ENCODE assay signal across 8 cellular contexts in genomic region chr17:81961087-81961514, GRCh38. TPM values are rescaled to one million over a fixed set of nuclear protein-coding genes. Genes with fewer than 3 reads are reported as not detected.
A peak's percentile ranks its signal among the peaks of the same experiment; 100 is the strongest.
DNase-seq lines count a peak whose midpoint lies in the region; ATAC-seq and TF ChIP-seq lines count a peak whose summit lies in the region.

Gene NOTUM, minus strand, starts transcription at chr17:81961187. Its CDS starts 278 bp downstream, at chr17:81960909.

- POLR2A ChIA-PET in SK-N-SH (lab: Yijun Ruan, JAX) = interaction anchor here (0.9 to 2.3 kb wide), 3 partner anchors 52 to 77 kb away, joined by 3 to 41 read pairs (median 6); partner anchors contain the start of genes CENPX, DCXR and LRRC45

- H3K27me3 ChIP-seq in left ventricle myocardium inferior (ENCODE audit: low read depth) (peaks cover 96% of the 10 kb centered on the region), SK-N-SH (ENCODE audit: insufficient read depth) (peaks cover 18% of the 10 kb centered on the region), iPS DF 6.9 (ENCODE audit: control insufficient read depth, insufficient read depth, low read length) (peaks cover 37% of the 10 kb centered on the region)

- H3K4me2 ChIP-seq in SK-N-SH = peak within 1 kb of the TSS; percentile 72

- H3K79me2 ChIP-seq in SK-N-SH (ENCODE audit: insufficient read depth) = no peaks in the 10 kb centered on the region

- no peaks in the 10 kb centered on the region for H4K20me1 ChIP-seq in SK-N-SH (ENCODE audit: insufficient read depth)

- H3K4me3 ChIP-seq in left ventricle myocardium inferior (peak within 1 kb of the TSS; percentile 64), SK-N-SH (ENCODE audit: low read depth in 2 of 2, low read length in 1 of 2) (peak within 1 kb of the TSS in 1 of 2 experiments; percentile 40; a peak in 2 of 4 replicates), iPS DF 6.9 (ENCODE audit: low read length) (peak within 1 kb of the TSS; percentile 40; the same call in 1 of the 2 replicates), urinary bladder (ENCODE audit: low read depth, low read length) (peak within 1 kb of the TSS; percentile 37)

- no peaks in the 10 kb centered on the region for H3K9me2 ChIP-seq in SK-N-SH

- no peak for ATAC-seq in Right ventricle myocardium inferior
- ATAC-seq in HG02571 (IDR thresholded peaks at IDR 0.05; ENCODE audit: unreplicated experiment) = no peak
- ATAC-seq in GM21360 (IDR thresholded peaks at IDR 0.05; ENCODE audit: unreplicated experiment) = no peak
- ATAC-seq in HG03469 (IDR thresholded peaks at IDR 0.05; ENCODE audit: unreplicated experiment) = no peak

- TF ChIP-seq EP300 in SK-N-SH (IDR thresholded peaks at IDR 0.05; ENCODE audit: borderline replicate concordance in 1 of 2, low read depth in 1 of 2, low read length in 1 of 2) = no peak

- WGBS in SK-N-SH (ENCODE audit: low lambda C conversion rate) = 1% methylated on average over 24 of the region's 66 CpGs
- WGBS in iPS DF 6.9 (ENCODE audit: insufficient coverage, insufficient read length) = no CpG with 5 or more reads among the region's 66 CpGs
- under 1% methylated on average over 62 of the region's 66 CpGs for WGBS in urinary bladder

- H2AFZ ChIP-seq in SK-N-SH (ENCODE audit: low read depth) = peak within 1 kb of the TSS; percentile 51; the same call in 1 of the 2 replicates

- H3K9me3 ChIP-seq in left ventricle myocardium inferior (replicated peaks) (no peaks in the 10 kb centered on the region), SK-N-SH (no peaks in the 10 kb centered on the region), iPS DF 6.9 (ENCODE audit: control insufficient read depth, insufficient read depth, low read length) (no peaks in the 10 kb centered on the region)

- CTCF ChIA-PET in SK-N-SH (lab: Yijun Ruan, JAX) = interaction anchor here (1.4 to 14.5 kb wide), 18 partner anchors 7 to 244 kb away, joined by 4 to 1216 read pairs (median 33); partner anchors contain the start of genes ARHGDIA, ASPSCR1, CENPX and DCXR

- H3K9ac ChIP-seq in SK-N-SH = no peak within 1 kb of the TSS

- peaks cover 13% of the 10 kb centered on the region for H3F3A ChIP-seq in SK-N-SH (replicated peaks; ENCODE audit: insufficient read depth)

- intact Hi-C loops in left ventricle myocardium inferior (cut with micrococcal nuclease) (loop anchor here (10.0 kb wide), 1 partner anchor 184 kb away; no protein-coding TSS in a partner anchor), Right ventricle myocardium inferior (cut with DNase I) (no loop called here)

- H3K4me1 ChIP-seq in left ventricle myocardium inferior = peaks cover 25% of the 10 kb centered on the region
- peaks cover 0 to 26% of the 10 kb centered on the region in 2 experiments; a peak in 1 of 4 replicates for H3K4me1 ChIP-seq in SK-N-SH (ENCODE audit: control insufficient read depth in 1 of 2, insufficient read depth in 2 of 2, low read depth in 1 of 2, low read length in 1 of 2)
- H3K4me1 ChIP-seq in iPS DF 6.9 (ENCODE audit: control insufficient read depth, insufficient read depth, low read length) = peaks cover under 1% of the 10 kb centered on the region; the same call in 1 of the 2 replicates
- peaks cover 3% of the 10 kb centered on the region for H3K4me1 ChIP-seq in urinary bladder (ENCODE audit: insufficient read depth)

- no peak for TF ChIP-seq RAD21 in SK-N-SH (IDR thresholded peaks at IDR 0.05; ENCODE audit: low read length)

- no peak within 1 kb of the TSS for H3K27ac ChIP-seq in left ventricle myocardium inferior (replicated peaks)
- H3K27ac ChIP-seq in SK-N-SH (ENCODE audit: low read depth in 2 of 2, low read length in 1 of 2) = no peak within 1 kb of the TSS
- H3K27ac ChIP-seq in iPS DF 6.9 (ENCODE audit: low read length) = no peak within 1 kb of the TSS
- H3K27ac ChIP-seq in urinary bladder (ENCODE audit: low read depth) = no peak within 1 kb of the TSS

- TF ChIP-seq CTCF in left ventricle myocardium inferior (IDR thresholded peaks at IDR 0.05; ENCODE audit: borderline replicate concordance) (peak; percentile 31), SK-N-SH (IDR thresholded peaks at IDR 0.05) (peak; percentile 42)

- H3K36me3 ChIP-seq in left ventricle myocardium inferior (no peaks in the 10 kb centered on the region), SK-N-SH (replicated peaks in 1 of 2; ENCODE audit: control insufficient read depth in 1 of 2, insufficient read depth in 2 of 2, low read length in 1 of 2) (no peaks in the 10 kb centered on the region), iPS DF 6.9 (ENCODE audit: control insufficient read depth, insufficient read depth, low read length) (no peaks in the 10 kb centered on the region; the same call in 1 of the 2 replicates), urinary bladder (ENCODE audit: insufficient read depth) (no peaks in the 10 kb centered on the region)

- DNase-seq in left ventricle myocardium inferior = no peak
- no peak for DNase-seq in Right ventricle myocardium inferior (ENCODE audit: missing footprints)
- peak; percentile 90 for DNase-seq in SK-N-SH
- no peak for DNase-seq in iPS DF 6.9 (ENCODE audit: low read depth, low spot score)

TF ChIP-seq in SK-N-SH, 30 proteins besides CTCF, POLR2A, EP300 and RAD21:
- no peak for TF ChIP-seq FOXM1 (IDR thresholded peaks at IDR 0.05; ENCODE audit: low read depth)
- no peak for TF ChIP-seq ELF1 (IDR thresholded peaks at IDR 0.05)
- no peak for TF ChIP-seq REST (IDR thresholded peaks at IDR 0.05; ENCODE audit: low read depth, low read length)
- TF ChIP-seq TEAD4 (IDR thresholded peaks at IDR 0.05; ENCODE audit: borderline replicate concordance, insufficient read depth) = no peak
- TF ChIP-seq TCF12 (IDR thresholded peaks at IDR 0.05) = no peak
- no peak for TF ChIP-seq PBX3 (IDR thresholded peaks at IDR 0.05)
- TF ChIP-seq MXI1 (IDR thresholded peaks at IDR 0.05; ENCODE audit: low read depth, low read length) = no peak
- TF ChIP-seq FOSL2 (IDR thresholded peaks at IDR 0.05; ENCODE audit: borderline replicate concordance, low read depth) = no peak

RNA-seq across cellular contexts. Expression of gene NOTUM, which starts in this region (rescaled TPM):
- not detected for total RNA-seq in left ventricle myocardium inferior
- 0.89 TPM for total RNA-seq in Right ventricle myocardium inferior
- 0.33 and 0.36 TPM in 2 replicates for polyA plus RNA-seq in SK-N-SH (2012; rRNA removed)
- polyA plus RNA-seq in SK-N-SH (2012; cell fraction: cytosol; rRNA removed) = 0.09 and 0.33 TPM in 2 replicates
- 0.36 and 0.43 TPM in 2 replicates for polyA plus RNA-seq in SK-N-SH (2012; cell fraction: nucleus; rRNA removed)
- total RNA-seq in urinary bladder = 1.3 TPM
- 2.5 TPM for polyA plus RNA-seq in urinary bladder

Comparison
In these comparisons a context has a peak if more than half of its experiments do, and no peak if none do; other contexts are left out.
1. Peak in DNase-seq and H3K4me2 ChIP-seq in SK-N-SH; RNA of the gene not detected or under 1 TPM.